4 cellular contexts compared by ENCODE assay signal in the genomic region with DNA sequence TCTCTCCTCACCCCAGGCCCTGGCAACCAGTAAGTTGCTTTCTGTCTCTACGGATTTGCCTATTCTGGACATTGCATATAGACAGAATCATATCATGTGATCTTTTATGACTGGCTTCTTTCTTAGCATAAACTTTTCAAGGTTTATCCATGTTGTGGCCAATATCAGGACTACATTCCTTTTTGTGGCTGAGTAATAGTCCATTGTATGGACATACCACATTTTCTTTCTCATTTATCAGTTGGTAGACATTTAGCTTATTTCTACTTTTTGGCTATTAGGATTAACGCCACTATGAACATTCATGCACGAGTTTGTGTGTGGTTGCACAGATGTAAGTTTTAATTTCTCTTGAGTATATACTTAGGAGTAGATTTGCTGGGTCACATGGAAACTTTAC.
A peak's percentile ranks its signal among the peaks of the same experiment; 100 is the strongest.
TF ChIP-seq lines count a peak whose summit lies in the region.

No MANE protein-coding gene starts in this region.

TF ChIP-seq in SK-N-SH treated with all-trans-retinoic acid at 6 μM for 48 hours, 23 proteins besides CTCF, POLR2A, EP300 and RAD21:
- TF ChIP-seq PPARA (CRISPR knock-in tag; IDR thresholded peaks at IDR 0.05; ENCODE audit: borderline replicate concordance) (no peak), ZNF8 (CRISPR knock-in tag; IDR thresholded peaks at IDR 0.05) (peak; percentile 97), TSHZ2 (CRISPR knock-in tag; IDR thresholded peaks at IDR 0.05) (no peak)
TF ChIP-seq in SK-N-SH treated with all-trans-retinoic acid at 6 μM for 48 hours: peak in this region for 1.

TF ChIP-seq in SK-N-SH, 30 proteins besides CTCF, POLR2A, EP300 and RAD21:
- TF ChIP-seq SIN3A (IDR thresholded peaks at IDR 0.05; ENCODE audit: borderline replicate concordance, low read depth, low read length), result no peak
- no peak for TF ChIP-seq MEF2A (IDR thresholded peaks at IDR 0.05; ENCODE audit: borderline replicate concordance, low read depth)
- TF ChIP-seq CHD2 (IDR thresholded peaks at IDR 0.05; ENCODE audit: low read length, partially characterized antibody), result no peak
- no peak for TF ChIP-seq IRF3 (IDR thresholded peaks at IDR 0.05; ENCODE audit: low read depth, low read length)
- no peak for TF ChIP-seq NRF1 (IDR thresholded peaks at IDR 0.05; ENCODE audit: low read depth, low read length)
- TF ChIP-seq MXI1 (IDR thresholded peaks at IDR 0.05; ENCODE audit: low read depth, low read length), result no peak
- TF ChIP-seq, protein P1, sequence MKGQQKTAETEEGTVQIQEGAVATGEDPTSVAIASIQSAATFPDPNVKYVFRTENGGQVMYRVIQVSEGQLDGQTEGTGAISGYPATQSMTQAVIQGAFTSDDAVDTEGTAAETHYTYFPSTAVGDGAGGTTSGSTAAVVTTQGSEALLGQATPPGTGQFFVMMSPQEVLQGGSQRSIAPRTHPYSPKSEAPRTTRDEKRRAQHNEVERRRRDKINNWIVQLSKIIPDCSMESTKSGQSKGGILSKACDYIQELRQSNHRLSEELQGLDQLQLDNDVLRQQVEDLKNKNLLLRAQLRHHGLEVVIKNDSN (IDR thresholded peaks at IDR 0.05; ENCODE audit: borderline replicate concordance, low read depth), result no peak
- TF ChIP-seq, protein P2, sequence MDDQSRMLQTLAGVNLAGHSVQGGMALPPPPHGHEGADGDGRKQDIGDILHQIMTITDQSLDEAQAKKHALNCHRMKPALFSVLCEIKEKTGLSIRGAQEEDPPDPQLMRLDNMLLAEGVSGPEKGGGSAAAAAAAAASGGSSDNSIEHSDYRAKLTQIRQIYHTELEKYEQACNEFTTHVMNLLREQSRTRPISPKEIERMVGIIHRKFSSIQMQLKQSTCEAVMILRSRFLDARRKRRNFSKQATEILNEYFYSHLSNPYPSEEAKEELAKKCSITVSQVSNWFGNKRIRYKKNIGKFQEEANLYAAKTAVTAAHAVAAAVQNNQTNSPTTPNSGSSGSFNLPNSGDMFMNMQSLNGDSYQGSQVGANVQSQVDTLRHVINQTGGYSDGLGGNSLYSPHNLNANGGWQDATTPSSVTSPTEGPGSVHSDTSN (IDR thresholded peaks at IDR 0.05), result no peak

TF ChIP-seq in HEK293, 187 proteins besides CTCF, POLR2A, EP300 and RAD21:
- no peak for TF ChIP-seq ZNF341 (tag by site-specific recombination; IDR thresholded peaks at IDR 0.05; ENCODE audit: low read depth)
- TF ChIP-seq, protein P3, sequence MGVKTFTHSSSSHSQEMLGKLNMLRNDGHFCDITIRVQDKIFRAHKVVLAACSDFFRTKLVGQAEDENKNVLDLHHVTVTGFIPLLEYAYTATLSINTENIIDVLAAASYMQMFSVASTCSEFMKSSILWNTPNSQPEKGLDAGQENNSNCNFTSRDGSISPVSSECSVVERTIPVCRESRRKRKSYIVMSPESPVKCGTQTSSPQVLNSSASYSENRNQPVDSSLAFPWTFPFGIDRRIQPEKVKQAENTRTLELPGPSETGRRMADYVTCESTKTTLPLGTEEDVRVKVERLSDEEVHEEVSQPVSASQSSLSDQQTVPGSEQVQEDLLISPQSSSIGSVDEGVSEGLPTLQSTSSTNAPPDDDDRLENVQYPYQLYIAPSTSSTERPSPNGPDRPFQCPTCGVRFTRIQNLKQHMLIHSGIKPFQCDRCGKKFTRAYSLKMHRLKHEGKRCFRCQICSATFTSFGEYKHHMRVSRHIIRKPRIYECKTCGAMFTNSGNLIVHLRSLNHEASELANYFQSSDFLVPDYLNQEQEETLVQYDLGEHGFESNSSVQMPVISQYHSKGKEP (tag by site-specific recombination; IDR thresholded peaks at IDR 0.05), result no peak
- 0 out of 2 replicates have a peak, but pooled peaks have one; percentile 19 for TF ChIP-seq ZNF280D (tag by site-specific recombination; IDR thresholded peaks at IDR 0.05)
- TF ChIP-seq IKZF3 (tag by site-specific recombination; IDR thresholded peaks at IDR 0.05), result no peak
- peak; percentile 80 for TF ChIP-seq ZNF146 (tag by site-specific recombination; IDR thresholded peaks at IDR 0.05)
TF ChIP-seq in HEK293: peak in this region for 2.

TF ChIP-seq in K562, 482 proteins besides CTCF, POLR2A, EP300 and RAD21:
- TF ChIP-seq ZNF146 (CRISPR knock-in tag; IDR thresholded peaks at IDR 0.05; ENCODE audit: unreplicated experiment), result peak; percentile 74
- TF ChIP-seq ZNF695 (CRISPR knock-in tag; IDR thresholded peaks at IDR 0.05), result no peak
- TF ChIP-seq JUNB (CRISPR knock-in tag; conservative IDR thresholded peaks at IDR 0.05), result no peak
TF ChIP-seq in K562: peak in this region for 1.
